8 cellular contexts compared by ENCODE assay signal in the genomic region with DNA sequence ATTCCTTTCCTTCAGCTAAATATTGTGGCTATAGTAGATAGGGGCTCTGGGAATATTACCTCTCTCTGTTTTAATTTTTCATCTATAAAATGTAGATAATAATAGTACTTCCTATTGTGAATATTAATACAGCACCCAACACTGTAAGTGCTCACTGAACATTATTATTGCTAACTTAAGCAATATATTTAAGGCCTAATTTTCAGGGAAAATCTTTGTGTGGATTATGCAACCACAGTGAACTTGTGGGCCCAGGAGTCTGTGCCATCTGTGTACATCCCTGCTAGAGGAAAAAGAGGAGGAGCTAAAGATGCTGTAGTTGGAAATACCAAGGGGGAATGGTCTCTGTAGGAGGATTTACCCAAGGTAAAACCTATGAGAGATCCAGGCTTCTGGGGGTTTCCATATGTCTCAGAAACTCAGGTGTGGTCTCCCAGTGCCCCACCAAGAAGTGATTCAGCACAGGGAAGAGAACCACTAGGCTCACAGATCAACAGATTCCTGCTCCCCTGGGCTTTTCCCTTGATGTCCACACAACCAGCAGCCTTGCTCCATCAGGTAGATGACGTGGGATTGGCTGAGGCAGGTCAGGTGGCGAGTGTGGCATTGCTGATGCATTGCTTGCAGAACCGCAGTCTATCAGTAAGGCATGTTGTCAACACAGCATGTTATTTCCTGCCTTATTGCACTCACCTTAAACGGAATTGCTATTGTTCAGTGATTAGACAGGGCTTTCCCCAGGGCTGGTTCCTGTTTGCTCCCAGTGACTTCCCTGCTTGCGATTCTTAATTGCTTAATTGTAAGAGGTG. TPM values are rescaled to one million over a fixed set of nuclear protein-coding genes. Genes with fewer than 3 reads are reported as not detected.
A peak's percentile ranks its signal among the peaks of the same experiment; 100 is the strongest.
DNase-seq lines count a peak whose midpoint lies in the region; TF ChIP-seq lines count a peak whose summit lies in the region.

No MANE protein-coding gene starts in this region.

- DNase-seq in SHP77 (lab: John Stamatoyannopoulos, UW) (peak; percentile 13 to 14), SHP77 treated with DMSO at 0.1 percent for 48 hours (lab: John Stamatoyannopoulos, UW) (no peak), RWPE1 (ENCODE audit: low spot score) (peak; percentile 82), thyroid gland (no peak), medulla oblongata (ENCODE audit: extremely low spot score) (no peak), cerebellum (ENCODE audit: low spot score) (no peak)

- H3K27me3 ChIP-seq in mucosa of stomach (ENCODE audit: control insufficient read depth, insufficient read depth, low read length) (no peaks in the 10 kb centered on the region), thyroid gland (no peaks in the 10 kb centered on the region)

- H3K27me3 Mint-ChIP-seq in activated naive CD4-positive, alpha-beta T cell treated with anti-CD3 and anti-CD28 coated beads, Interleukin-2, amount 50 U/mL, for 24 hours = no peaks in the 10 kb centered on the region

- intact Hi-C loops in thyroid gland (cut with DNase I) = no loop called here

- peak overlapping the region; percentile 14 for H3K9ac ChIP-seq in mucosa of stomach (ENCODE audit: low read length)

- H3K4me1 Mint-ChIP-seq in activated naive CD4-positive, alpha-beta T cell treated with anti-CD3 and anti-CD28 coated beads, Interleukin-2, amount 50 U/mL, for 24 hours = peaks cover 57% of the 10 kb centered on the region

- H3K27ac Mint-ChIP-seq in activated naive CD4-positive, alpha-beta T cell treated with anti-CD3 and anti-CD28 coated beads, Interleukin-2, amount 50 U/mL, for 24 hours = peak overlapping the region; percentile 98

- H3K9me3 ChIP-seq in mucosa of stomach (ENCODE audit: control insufficient read depth, low read length) (no peaks in the 10 kb centered on the region), thyroid gland (no peaks in the 10 kb centered on the region)

- CTCF ChIA-PET in RWPE1 (lab: Yijun Ruan, JAX) = interaction anchor here (0.6 to 2.2 kb wide), 2 partner anchors 12 to 247 kb away, joined by 5 to 8 read pairs; no protein-coding TSS in a partner anchor

- TF ChIP-seq CTCF in RWPE1 (conservative IDR thresholded peaks at IDR 0.05; ENCODE audit: low read depth) (no peak), thyroid gland (IDR thresholded peaks at IDR 0.05) (no peak)

- POLR2A ChIA-PET in RWPE1 (lab: Yijun Ruan, JAX; ENCODE audit: low non-redundant PET) = interaction anchor here (0.7 kb wide), 1 partner anchor 75 kb away, joined by 6 read pairs; no protein-coding TSS in a partner anchor

- 50 to 64% methylated on average over 5 of the region's 5 CpGs for WGBS in thyroid gland, 2 donors

- H3K27ac ChIP-seq in RWPE1 = peak overlapping the region; percentile 54
- H3K27ac ChIP-seq in thyroid gland = peak overlapping the region in 2 of 3 donors; percentile 6 to 26

- H3K4me1 ChIP-seq in mucosa of stomach (ENCODE audit: control insufficient read depth, insufficient read depth, low read length) (peaks cover 41% of the 10 kb centered on the region), thyroid gland (peaks cover 24 to 29% of the 10 kb centered on the region in 2 donors)

- no peaks in the 10 kb centered on the region for H3K9me3 Mint-ChIP-seq in activated naive CD4-positive, alpha-beta T cell treated with anti-CD3 and anti-CD28 coated beads, Interleukin-2, amount 50 U/mL, for 24 hours

- no peaks in the 10 kb centered on the region for H3K36me3 ChIP-seq in mucosa of stomach (ENCODE audit: control insufficient read depth, insufficient read depth, low read length)
- no peaks in the 10 kb centered on the region for H3K36me3 ChIP-seq in thyroid gland

- H3K4me3 Mint-ChIP-seq in activated naive CD4-positive, alpha-beta T cell treated with anti-CD3 and anti-CD28 coated beads, Interleukin-2, amount 50 U/mL, for 24 hours = peak overlapping the region; percentile 84

- no peak for TF ChIP-seq POLR2A in thyroid gland (IDR thresholded peaks at IDR 0.05)

- peaks cover 2% of the 10 kb centered on the region for H3K36me3 Mint-ChIP-seq in activated naive CD4-positive, alpha-beta T cell treated with anti-CD3 and anti-CD28 coated beads, Interleukin-2, amount 50 U/mL, for 24 hours

- H3K4me3 ChIP-seq in mucosa of stomach (ENCODE audit: low read length) (no peak overlapping the region), thyroid gland (replicated peaks in 1 of 3) (no peak overlapping the region)

RNA-seq across cellular contexts. Expression of a gene that starts 1.6 kb away (rescaled TPM):
- total RNA-seq in thyroid gland (10 to 100 TPM; 26.1 to 47.0 (median 36.3) TPM), cerebellum (33.5 TPM)

Comparison
In these comparisons a context has a peak if more than half of its experiments do, and no peak if none do; other contexts are left out.
1. DNase-seq: peak in SHP77 (2 of 2) and RWPE1 (single experiment); none in SHP77 treated with DMSO at 0.1 percent for 48 hours (single experiment), thyroid gland (0 of 2), medulla oblongata (single experiment) and cerebellum (single experiment).